In the genomic region with DNA sequence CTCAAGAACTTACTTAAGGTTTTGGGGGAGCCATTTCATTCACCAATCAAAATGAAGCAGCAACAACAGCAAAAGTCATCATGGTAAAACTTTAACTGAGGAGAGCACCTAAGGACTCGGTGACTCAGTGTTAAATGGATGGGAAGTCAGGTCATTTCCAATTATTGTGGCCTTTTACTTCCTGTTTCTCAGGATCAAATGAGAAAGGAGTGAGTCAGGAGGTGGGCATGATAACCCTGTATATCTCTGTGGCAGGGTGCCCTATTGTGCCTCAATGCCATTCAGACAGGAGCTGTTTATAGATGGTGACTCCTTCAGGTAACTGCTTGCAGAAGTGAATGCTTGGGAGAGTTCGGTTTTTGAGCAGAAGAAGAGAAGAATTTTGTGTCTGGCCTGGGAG, we compare ENCODE assay signal across 12 cellular contexts.
DNase-seq lines count a peak whose midpoint lies in the region; ATAC-seq and TF ChIP-seq lines count a peak whose summit lies in the region.
"Had no signal": no experiment of that assay in that cellular context is flagged by ENCODE, and none has a peak within 500 bp of the region (broad histone marks: within the 10 kb centered on the region; RNA-seq: fewer than 3 reads in every experiment).

No MANE protein-coding gene starts in this region.

- peaks cover 18% of the 10 kb centered on the region for H3K4me1 Mint-ChIP-seq in GM23338
- peaks cover 9% of the 10 kb centered on the region for H3K4me1 Mint-ChIP-seq in neural crest cell

- no peak for ATAC-seq in GM23338
- ATAC-seq: K562 had no signal

- no peak overlapping the region for H3K9ac ChIP-seq in colonic mucosa (ENCODE audit: low read depth in 2 of 2, low read length in 2 of 2)

- DNase-seq in GM23338 (ENCODE audit: low spot score) (no peak), MV-4-11 (lab: John Stamatoyannopoulos, UW) (peak; percentile 11), colonic mucosa (peak; percentile 62), neural crest cell (ENCODE audit: low read depth, low spot score) (no peak), NCI-H82 (lab: John Stamatoyannopoulos, UW) (no peak), testis (no peak), right atrium auricular region (ENCODE audit: low spot score) (no peak), posterior vena cava (ENCODE audit: low spot score) (no peak)
- DNase-seq: foreskin melanocyte, NCI-H748 treated with DMSO at 0.1 percent for 48 hours, tibial artery had no signal

- peak overlapping the region; percentile 53 for H2AFZ ChIP-seq in GM23338

- no peaks in the 10 kb centered on the region for H3K79me2 ChIP-seq in GM23338 (replicated peaks; ENCODE audit: insufficient read depth)

- H3K27me3 ChIP-seq in GM23338 (ENCODE audit: insufficient read depth) (no peaks in the 10 kb centered on the region), colonic mucosa (no peaks in the 10 kb centered on the region), testis (no peaks in the 10 kb centered on the region), right atrium auricular region (no peaks in the 10 kb centered on the region)
- H3K27me3 ChIP-seq: tibial artery had no signal

- no peaks in the 10 kb centered on the region for H3K9me2 ChIP-seq in GM23338 (ENCODE audit: insufficient read depth)

- no peaks in the 10 kb centered on the region for H3K9me3 ChIP-seq in colonic mucosa
- H3K9me3 ChIP-seq in testis, result no peaks in the 10 kb centered on the region
- H3K9me3 ChIP-seq in right atrium auricular region, result no peaks in the 10 kb centered on the region
- H3K9me3 ChIP-seq: tibial artery had no signal

- 0 out of 2 replicates have a peak, but pooled peaks cover 7% of the 10 kb centered on the region for H3K4me1 ChIP-seq in GM23338 (ENCODE audit: insufficient read depth)
- peaks cover 5% of the 10 kb centered on the region for H3K4me1 ChIP-seq in colonic mucosa
- H3K4me1 ChIP-seq in testis, result no peaks in the 10 kb centered on the region
- H3K4me1 ChIP-seq in right atrium auricular region, result peaks cover 0 to 6% of the 10 kb centered on the region in 2 donors
- H3K4me1 ChIP-seq: tibial artery had no signal

- no peaks in the 10 kb centered on the region for H4K20me1 ChIP-seq in GM23338 (replicated peaks; ENCODE audit: insufficient read depth)

- H3K27me3 Mint-ChIP-seq in GM23338 (ENCODE audit: insufficient read depth, low read depth, poor library complexity) (no peaks in the 10 kb centered on the region), neural crest cell (ENCODE audit: low read depth) (peaks cover 3% of the 10 kb centered on the region)

- H3K4me3 ChIP-seq in GM23338 (no peak overlapping the region), colonic mucosa (no peak overlapping the region), testis (no peak overlapping the region), right atrium auricular region (no peak overlapping the region)
- H3K4me3 ChIP-seq: K562, tibial artery had no signal

- TF ChIP-seq CTCF in GM23338 (conservative IDR thresholded peaks at IDR 0.05; ENCODE audit: low read depth in 2 of 2) (no peak), colonic mucosa (IDR thresholded peaks at IDR 0.05) (no peak), neural crest cell (conservative IDR thresholded peaks at IDR 0.05) (no peak), testis (IDR thresholded peaks at IDR 0.05) (no peak), right atrium auricular region (IDR thresholded peaks at IDR 0.05) (no peak)

- H3K36me3 ChIP-seq in GM23338 (ENCODE audit: insufficient read depth) (no peaks in the 10 kb centered on the region), colonic mucosa (no peaks in the 10 kb centered on the region), testis (ENCODE audit: low read depth, missing control alignments) (no peaks in the 10 kb centered on the region), right atrium auricular region (no peaks in the 10 kb centered on the region)
- H3K36me3 ChIP-seq: tibial artery had no signal

- no peak overlapping the region for H3K4me2 ChIP-seq in GM23338

- no peaks in the 10 kb centered on the region for H3F3A ChIP-seq in GM23338 (replicated peaks; ENCODE audit: low read depth)

- 87 to 90% methylated on average over 2 of the region's 2 CpGs for WGBS in testis, 2 donors

- H3K4me3 Mint-ChIP-seq in GM23338, result no peak overlapping the region
- no peak overlapping the region for H3K4me3 Mint-ChIP-seq in neural crest cell

- H3K9me3 Mint-ChIP-seq in GM23338, result no peaks in the 10 kb centered on the region
- H3K9me3 Mint-ChIP-seq in neural crest cell, result no peaks in the 10 kb centered on the region

- H3K36me3 Mint-ChIP-seq in GM23338 (ENCODE audit: low read depth) (no peaks in the 10 kb centered on the region), neural crest cell (ENCODE audit: low read depth) (no peaks in the 10 kb centered on the region)

- no peak overlapping the region for H3K27ac ChIP-seq in GM23338 (ENCODE audit: low read depth)
- H3K27ac ChIP-seq in colonic mucosa, result peak overlapping the region; percentile 3
- H3K27ac ChIP-seq in testis, result no peak overlapping the region
- H3K27ac ChIP-seq in right atrium auricular region, result no peak overlapping the region
- H3K27ac ChIP-seq: tibial artery had no signal

- no peak for TF ChIP-seq POLR2A in testis (IDR thresholded peaks at IDR 0.05)

- intact Hi-C loops in colonic mucosa (cut with DNase I), result loop anchor here (5.0 kb wide), 1 partner anchor 61 kb away; no protein-coding TSS in a partner anchor
- intact Hi-C loops in testis (cut with DNase I; ENCODE audit: low total_unique reads), result no loop called here
- intact Hi-C loops in posterior vena cava (cut with DNase I), result loop anchor here in 1 of 2 donors (10.0 kb wide), 1 partner anchor 194 kb away; no protein-coding TSS in a partner anchor

- peak overlapping the region; percentile 10; the same call in 1 of the 2 replicates for H3K27ac Mint-ChIP-seq in GM23338
- peak overlapping the region; percentile 22 for H3K27ac Mint-ChIP-seq in neural crest cell (ENCODE audit: unreplicated experiment)

TF ChIP-seq in GM23338, 12 proteins besides CTCF, POLR2A, EP300 and RAD21 (continues in another document):
- TF ChIP-seq, protein P1, sequence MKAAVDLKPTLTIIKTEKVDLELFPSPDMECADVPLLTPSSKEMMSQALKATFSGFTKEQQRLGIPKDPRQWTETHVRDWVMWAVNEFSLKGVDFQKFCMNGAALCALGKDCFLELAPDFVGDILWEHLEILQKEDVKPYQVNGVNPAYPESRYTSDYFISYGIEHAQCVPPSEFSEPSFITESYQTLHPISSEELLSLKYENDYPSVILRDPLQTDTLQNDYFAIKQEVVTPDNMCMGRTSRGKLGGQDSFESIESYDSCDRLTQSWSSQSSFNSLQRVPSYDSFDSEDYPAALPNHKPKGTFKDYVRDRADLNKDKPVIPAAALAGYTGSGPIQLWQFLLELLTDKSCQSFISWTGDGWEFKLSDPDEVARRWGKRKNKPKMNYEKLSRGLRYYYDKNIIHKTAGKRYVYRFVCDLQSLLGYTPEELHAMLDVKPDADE (IDR thresholded peaks at IDR 0.05), result no peak
- no peak for TF ChIP-seq CREB1 (CRISPR knock-in tag; IDR thresholded peaks at IDR 0.05; ENCODE audit: low read depth)
- no peak for TF ChIP-seq POLR2AphosphoS5 (IDR thresholded peaks at IDR 0.05; ENCODE audit: low read depth)

Comparison
In these comparisons a context has a peak if more than half of its experiments do, and no peak if none do; other contexts are left out.
1. DNase-seq: peak in MV-4-11 (single experiment) and colonic mucosa (single experiment); none in GM23338 (single experiment), neural crest cell (single experiment), NCI-H82 (single experiment), testis (single experiment), right atrium auricular region (single experiment) and posterior vena cava (single experiment).